9 cellular contexts compared by ENCODE assay signal in genomic region chr7:44798649-44799275, GRCh38. TPM values are rescaled to one million over a fixed set of nuclear protein-coding genes. Genes with fewer than 3 reads are reported as not detected.
DNase-seq lines count a peak whose midpoint lies in the region; ATAC-seq and TF ChIP-seq lines count a peak whose summit lies in the region.
"Had no signal": no experiment of that assay in that cellular context is flagged by ENCODE, and none has a peak within 500 bp of the region (broad histone marks: within the 10 kb centered on the region; RNA-seq: fewer than 3 reads in every experiment).

No MANE protein-coding gene starts in this region.

- peak overlapping the region; percentile 66 to 99 (median 97) for H3K27ac Mint-ChIP-seq in naive thymus-derived CD8-positive, alpha-beta T cell

- peaks cover 0 to 60% (median 17%) of the 10 kb centered on the region in 3 donors for H3K36me3 Mint-ChIP-seq in naive thymus-derived CD8-positive, alpha-beta T cell

- H3K4me1 Mint-ChIP-seq in naive thymus-derived CD8-positive, alpha-beta T cell: peaks cover 18 to 50% (median 45%) of the 10 kb centered on the region in 4 donors

- no peaks in the 10 kb centered on the region for H3K9me3 Mint-ChIP-seq in naive thymus-derived CD8-positive, alpha-beta T cell

- peak overlapping the region; percentile 98; the same call in 1 of the 2 replicates for H3K27ac ChIP-seq in C4-2B

- peak overlapping the region; percentile 87 to 100 (median 95) for H3K4me3 Mint-ChIP-seq in naive thymus-derived CD8-positive, alpha-beta T cell

- H3K27me3 Mint-ChIP-seq in naive thymus-derived CD8-positive, alpha-beta T cell: no peaks in the 10 kb centered on the region

- no peak for TF ChIP-seq CTCF in C4-2B (conservative IDR thresholded peaks at IDR 0.05)
- TF ChIP-seq CTCF in choroid plexus epithelial cell (conservative IDR thresholded peaks at IDR 0.05; ENCODE audit: low read depth, low read length): no peak

- H3K4me3 ChIP-seq in choroid plexus epithelial cell (ENCODE audit: low read depth, low read length): peak overlapping the region; percentile 94

- DNase-seq in M059J (ENCODE audit: low read depth): peak; percentile 47
- peak; percentile 24 for DNase-seq in choroid plexus epithelial cell (ENCODE audit: low read depth)
- DNase-seq in naive thymus-derived CD8-positive, alpha-beta T cell: no peak
- DNase-seq in C1 segment of cervical spinal cord (lab: John Stamatoyannopoulos, UW): no peak
- no peak for DNase-seq in inferior parietal cortex (ENCODE audit: extremely low spot score)
- DNase-seq in stimulated activated CD4-positive, alpha-beta T cell treated with anti-CD3 and anti-CD28 coated beads, Interleukin-1b, Interleukin-23, amount 100 ng/mL, for 48 hours: no peak
- DNase-seq: NCI-H345 had no signal

- POLR2A ChIA-PET in naive thymus-derived CD8-positive, alpha-beta T cell (lab: Charles Lee): interaction anchor here (0.6 to 3.0 kb wide), 9 partner anchors 45 to 225 kb away, joined by 3 to 19 read pairs (median 10); partner anchors contain the start of genes DDX56, H2AZ2, OGDH and PURB

- ATAC-seq in naive thymus-derived CD8-positive, alpha-beta T cell: no peak
- ATAC-seq in GM19328 (IDR thresholded peaks at IDR 0.05; ENCODE audit: unreplicated experiment): no peak

RNA-seq across cellular contexts. Expression of gene PPIA, which starts 2.3 kb away (rescaled TPM):
- total RNA-seq in M059J (2014; rRNA removed; shearing (Covaris generic)): 4,190 and 5,216 TPM in 2 replicates
- 100 to 1,000 TPM; 673 to 688 TPM for total RNA-seq in naive thymus-derived CD8-positive, alpha-beta T cell
- polyA plus RNA-seq in naive thymus-derived CD8-positive, alpha-beta T cell: 1,000 to 10,000 TPM; 3,578 to 3,931 (median 3,619) TPM

RNA-seq across cellular contexts. Expression of gene H2AZ2, which starts 49.1 kb away (rescaled TPM):
- total RNA-seq in M059J (2014; rRNA removed; shearing (Covaris generic)): 502 and 524 TPM in 2 replicates
- 100 to 1,000 TPM; 156 to 164 TPM for total RNA-seq in naive thymus-derived CD8-positive, alpha-beta T cell
- polyA plus RNA-seq in naive thymus-derived CD8-positive, alpha-beta T cell: 100 to 1,000 TPM; 236 to 254 (median 247) TPM

RNA-seq across cellular contexts. Expression of gene ZMIZ2, which starts 50.1 kb away (rescaled TPM):
- total RNA-seq in M059J (2014; rRNA removed; shearing (Covaris generic)): 6.2 and 11.4 TPM in 2 replicates
- total RNA-seq in naive thymus-derived CD8-positive, alpha-beta T cell: 100 to 1,000 TPM; 142 to 149 TPM
- polyA plus RNA-seq in naive thymus-derived CD8-positive, alpha-beta T cell: 1 to 10 TPM; 2.6 to 8.1 (median 4.9) TPM

Comparison
In these comparisons a context has a peak if more than half of its experiments do, and no peak if none do; other contexts are left out.
1. DNase-seq: peak in M059J (single experiment) and choroid plexus epithelial cell (single experiment); none in naive thymus-derived CD8-positive, alpha-beta T cell (0 of 10), C1 segment of cervical spinal cord (0 of 14), inferior parietal cortex (single experiment) and stimulated activated CD4-positive, alpha-beta T cell treated with anti-CD3 and anti-CD28 coated beads, Interleukin-1b, Interleukin-23, amount 100 ng/mL, for 48 hours (single experiment).
2. RNA of gene ZMIZ2, which starts 50.1 kb away (total RNA-seq): 142 to 149 TPM in naive thymus-derived CD8-positive, alpha-beta T cell; 6.2 to 11.4 TPM in M059J; every median in the first group is over 10 times any median in the second.